Comparison of ENCODE assay signal across 1 cellular context in the genomic region with DNA sequence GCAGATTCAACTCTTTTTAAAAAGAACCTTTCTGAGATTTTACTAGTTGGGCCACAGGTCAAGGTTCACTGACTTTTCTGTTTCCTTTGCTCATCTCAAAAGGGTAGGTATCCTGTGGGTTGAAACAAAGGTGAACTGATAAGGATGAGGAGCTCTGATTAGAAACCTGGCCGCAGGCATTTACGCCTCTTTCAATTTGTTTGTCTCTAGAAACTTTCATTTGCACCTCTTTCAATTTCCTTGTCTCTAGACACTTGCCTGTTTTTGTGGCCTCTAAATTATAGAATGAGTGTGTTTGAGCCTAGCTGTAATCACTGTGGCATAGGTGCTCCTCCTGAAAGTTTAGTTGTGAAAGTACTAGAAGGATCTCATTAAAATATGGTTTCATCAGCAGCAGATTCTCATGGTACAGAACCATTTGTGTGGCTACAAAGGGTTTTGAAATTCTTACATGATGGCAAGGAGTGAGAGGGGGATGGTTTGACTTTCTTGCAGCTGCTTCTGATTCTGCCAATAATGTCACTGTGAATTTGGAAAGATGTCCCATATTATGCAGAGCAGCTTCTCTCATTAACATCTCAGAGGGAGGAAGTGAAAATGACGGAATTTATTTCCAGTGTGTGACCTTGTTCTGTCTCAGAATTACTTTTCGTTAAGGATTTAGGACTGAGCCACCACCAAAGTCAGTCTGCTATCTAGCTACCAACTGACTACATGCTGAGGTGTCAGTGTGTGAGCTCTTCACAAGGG.
TF ChIP-seq lines count a peak whose summit lies in the region.

No MANE protein-coding gene starts in this region.

TF ChIP-seq in WTC11, 78 proteins besides CTCF, POLR2A, EP300 and RAD21 (continued from another document):
- TF ChIP-seq, protein P1, sequence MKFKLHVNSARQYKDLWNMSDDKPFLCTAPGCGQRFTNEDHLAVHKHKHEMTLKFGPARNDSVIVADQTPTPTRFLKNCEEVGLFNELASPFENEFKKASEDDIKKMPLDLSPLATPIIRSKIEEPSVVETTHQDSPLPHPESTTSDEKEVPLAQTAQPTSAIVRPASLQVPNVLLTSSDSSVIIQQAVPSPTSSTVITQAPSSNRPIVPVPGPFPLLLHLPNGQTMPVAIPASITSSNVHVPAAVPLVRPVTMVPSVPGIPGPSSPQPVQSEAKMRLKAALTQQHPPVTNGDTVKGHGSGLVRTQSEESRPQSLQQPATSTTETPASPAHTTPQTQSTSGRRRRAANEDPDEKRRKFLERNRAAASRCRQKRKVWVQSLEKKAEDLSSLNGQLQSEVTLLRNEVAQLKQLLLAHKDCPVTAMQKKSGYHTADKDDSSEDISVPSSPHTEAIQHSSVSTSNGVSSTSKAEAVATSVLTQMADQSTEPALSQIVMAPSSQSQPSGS (CRISPR knock-in tag; IDR thresholded peaks at IDR 0.05; ENCODE audit: borderline replicate concordance, low read depth) = no peak
- TF ChIP-seq, protein P2, sequence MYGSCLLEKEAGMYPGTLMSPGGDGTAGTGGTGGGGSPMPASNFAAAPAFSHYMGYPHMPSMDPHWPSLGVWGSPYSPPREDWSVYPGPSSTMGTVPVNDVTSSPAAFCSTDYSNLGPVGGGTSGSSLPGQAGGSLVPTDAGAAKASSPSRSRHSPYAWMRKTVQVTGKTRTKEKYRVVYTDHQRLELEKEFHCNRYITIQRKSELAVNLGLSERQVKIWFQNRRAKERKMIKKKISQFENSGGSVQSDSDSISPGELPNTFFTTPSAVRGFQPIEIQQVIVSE (CRISPR knock-in tag; IDR thresholded peaks at IDR 0.05; ENCODE audit: borderline replicate concordance) = no peak
- TF ChIP-seq, protein P3, sequence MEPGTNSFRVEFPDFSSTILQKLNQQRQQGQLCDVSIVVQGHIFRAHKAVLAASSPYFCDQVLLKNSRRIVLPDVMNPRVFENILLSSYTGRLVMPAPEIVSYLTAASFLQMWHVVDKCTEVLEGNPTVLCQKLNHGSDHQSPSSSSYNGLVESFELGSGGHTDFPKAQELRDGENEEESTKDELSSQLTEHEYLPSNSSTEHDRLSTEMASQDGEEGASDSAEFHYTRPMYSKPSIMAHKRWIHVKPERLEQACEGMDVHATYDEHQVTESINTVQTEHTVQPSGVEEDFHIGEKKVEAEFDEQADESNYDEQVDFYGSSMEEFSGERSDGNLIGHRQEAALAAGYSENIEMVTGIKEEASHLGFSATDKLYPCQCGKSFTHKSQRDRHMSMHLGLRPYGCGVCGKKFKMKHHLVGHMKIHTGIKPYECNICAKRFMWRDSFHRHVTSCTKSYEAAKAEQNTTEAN (CRISPR knock-in tag; IDR thresholded peaks at IDR 0.05) = no peak
- no peak for TF ChIP-seq ZNF423 (CRISPR knock-in tag; IDR thresholded peaks at IDR 0.05)
- no peak for TF ChIP-seq E2F1 (CRISPR knock-in tag; IDR thresholded peaks at IDR 0.05)
- no peak for TF ChIP-seq FOXJ3 (CRISPR knock-in tag; IDR thresholded peaks at IDR 0.05; ENCODE audit: borderline replicate concordance)
- TF ChIP-seq JAZF1 (CRISPR knock-in tag; IDR thresholded peaks at IDR 0.05) = no peak
- TF ChIP-seq MXD4 (CRISPR knock-in tag; IDR thresholded peaks at IDR 0.05; ENCODE audit: borderline replicate concordance) = no peak
- TF ChIP-seq, protein P4, sequence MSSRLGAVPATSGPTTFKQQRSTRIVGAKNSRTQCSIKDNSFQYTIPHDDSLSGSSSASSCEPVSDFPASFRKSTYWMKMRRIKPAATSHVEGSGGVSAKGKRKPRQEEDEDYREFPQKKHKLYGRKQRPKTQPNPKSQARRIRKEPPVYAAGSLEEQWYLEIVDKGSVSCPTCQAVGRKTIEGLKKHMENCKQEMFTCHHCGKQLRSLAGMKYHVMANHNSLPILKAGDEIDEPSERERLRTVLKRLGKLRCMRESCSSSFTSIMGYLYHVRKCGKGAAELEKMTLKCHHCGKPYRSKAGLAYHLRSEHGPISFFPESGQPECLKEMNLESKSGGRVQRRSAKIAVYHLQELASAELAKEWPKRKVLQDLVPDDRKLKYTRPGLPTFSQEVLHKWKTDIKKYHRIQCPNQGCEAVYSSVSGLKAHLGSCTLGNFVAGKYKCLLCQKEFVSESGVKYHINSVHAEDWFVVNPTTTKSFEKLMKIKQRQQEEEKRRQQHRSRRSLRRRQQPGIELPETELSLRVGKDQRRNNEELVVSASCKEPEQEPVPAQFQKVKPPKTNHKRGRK (CRISPR knock-in tag; IDR thresholded peaks at IDR 0.05; ENCODE audit: borderline replicate concordance) = no peak
TF ChIP-seq in WTC11: peak in this region for 0.
